10 cellular contexts compared by ENCODE assay signal in genomic region chr15:77631790-77632551, GRCh38. TPM values are rescaled to one million over a fixed set of nuclear protein-coding genes. Genes with fewer than 3 reads are reported as not detected.
DNase-seq lines count a peak whose midpoint lies in the region; ATAC-seq and TF ChIP-seq lines count a peak whose summit lies in the region.
"Had no signal": no experiment of that assay in that cellular context is flagged by ENCODE, and none has a peak within 500 bp of the region (broad histone marks: within the 10 kb centered on the region; RNA-seq: fewer than 3 reads in every experiment).

No MANE protein-coding gene starts in this region.

- H3K36me3 ChIP-seq in SK-N-SH (replicated peaks in 1 of 2; ENCODE audit: control insufficient read depth in 1 of 2, insufficient read depth in 2 of 2, low read length in 1 of 2), result no peaks in the 10 kb centered on the region
- H3K36me3 ChIP-seq in urinary bladder (ENCODE audit: insufficient read depth), result no peaks in the 10 kb centered on the region

- WGBS in SK-N-SH (ENCODE audit: low lambda C conversion rate), result 20% methylated on average over 9 of the region's 50 CpGs
- WGBS in urinary bladder, result 5% methylated on average over 50 of the region's 50 CpGs

- no peaks in the 10 kb centered on the region for H3K9me3 ChIP-seq in SK-N-SH

- peak overlapping the region; percentile 26 to 47; a peak in 3 of 4 replicates for H3K4me3 ChIP-seq in SK-N-SH (ENCODE audit: low read depth in 2 of 2, low read length in 1 of 2)
- peak overlapping the region; percentile 46 for H3K4me3 ChIP-seq in urinary bladder (ENCODE audit: low read depth, low read length)

- POLR2A ChIA-PET in SK-N-SH (lab: Yijun Ruan, JAX), result interaction anchor here (1.4 kb wide), 1 partner anchor 25 kb away, joined by 3 read pairs; no protein-coding TSS in a partner anchor

- H3K9me3 Mint-ChIP-seq in effector memory CD8-positive, alpha-beta T cell, result no peaks in the 10 kb centered on the region
- no peaks in the 10 kb centered on the region for H3K9me3 Mint-ChIP-seq in nephron progenitor cell

- H3K27me3 Mint-ChIP-seq in effector memory CD8-positive, alpha-beta T cell, result peaks cover 42 to 72% of the 10 kb centered on the region in 2 donors
- H3K27me3 Mint-ChIP-seq in nephron progenitor cell (ENCODE audit: low read depth, poor library complexity), result peaks cover 44% of the 10 kb centered on the region

- TF ChIP-seq CTCF in SK-N-SH (IDR thresholded peaks at IDR 0.05) (no peak), nephron progenitor cell (IDR thresholded peaks at IDR 0.05) (no peak)

- H4K20me1 ChIP-seq in SK-N-SH (ENCODE audit: insufficient read depth), result no peaks in the 10 kb centered on the region

- peak overlapping the region; percentile 37 to 60 for H3K4me3 Mint-ChIP-seq in effector memory CD8-positive, alpha-beta T cell
- peak overlapping the region; percentile 77 for H3K4me3 Mint-ChIP-seq in nephron progenitor cell

- no peak for TF ChIP-seq RAD21 in SK-N-SH (IDR thresholded peaks at IDR 0.05; ENCODE audit: low read length)

- ATAC-seq in SK-N-SH treated with all-trans-retinoic acid at 6 μM for 48 hours (no peak), HG03175 (IDR thresholded peaks at IDR 0.05; ENCODE audit: unreplicated experiment) (no peak), GM18907 (IDR thresholded peaks at IDR 0.05; ENCODE audit: unreplicated experiment) (no peak)
- no peak for ATAC-seq in effector memory CD8-positive, alpha-beta T cell (replicated peaks)

- no peaks in the 10 kb centered on the region for H3K36me3 Mint-ChIP-seq in effector memory CD8-positive, alpha-beta T cell (ENCODE audit: insufficient read depth)
- H3K36me3 Mint-ChIP-seq in nephron progenitor cell (ENCODE audit: low read depth), result no peaks in the 10 kb centered on the region

- peaks cover 8% of the 10 kb centered on the region in 2 donors for H3K4me1 Mint-ChIP-seq in effector memory CD8-positive, alpha-beta T cell (ENCODE audit: low read depth in 2 of 2)
- H3K4me1 Mint-ChIP-seq in nephron progenitor cell, result peaks cover 51% of the 10 kb centered on the region

- no peaks in the 10 kb centered on the region for H3F3A ChIP-seq in SK-N-SH (replicated peaks; ENCODE audit: insufficient read depth)

- no peak for TF ChIP-seq EP300 in SK-N-SH (IDR thresholded peaks at IDR 0.05; ENCODE audit: borderline replicate concordance in 1 of 2, low read depth in 1 of 2, low read length in 1 of 2)

- CTCF ChIA-PET in SK-N-SH (lab: Yijun Ruan, JAX), result interaction anchor here (0.7 to 15.7 kb wide), 16 partner anchors 9 to 523 kb away, joined by 3 to 458 read pairs (median 6); no protein-coding TSS in a partner anchor

- H3K9ac ChIP-seq in SK-N-SH, result no peak overlapping the region

- H3K27ac ChIP-seq in SK-N-SH (ENCODE audit: low read depth in 2 of 2, low read length in 1 of 2) (no peak overlapping the region; a peak in 1 of 4 replicates), urinary bladder (ENCODE audit: low read depth) (no peak overlapping the region)

- H3K4me2 ChIP-seq in SK-N-SH, result peak overlapping the region; percentile 68; the same call in 1 of the 2 replicates

- no peaks in the 10 kb centered on the region for H3K79me2 ChIP-seq in SK-N-SH (ENCODE audit: insufficient read depth)

- no peak overlapping the region for H3K27ac Mint-ChIP-seq in effector memory CD8-positive, alpha-beta T cell
- no peak overlapping the region for H3K27ac Mint-ChIP-seq in nephron progenitor cell

- no peak overlapping the region for H2AFZ ChIP-seq in SK-N-SH (ENCODE audit: low read depth)

- H3K27me3 ChIP-seq in SK-N-SH (ENCODE audit: insufficient read depth), result peaks cover 46% of the 10 kb centered on the region

- H3K9me2 ChIP-seq in SK-N-SH, result no peaks in the 10 kb centered on the region

- peaks cover 0 to 43% of the 10 kb centered on the region in 2 experiments; a peak in 2 of 4 replicates for H3K4me1 ChIP-seq in SK-N-SH (ENCODE audit: control insufficient read depth in 1 of 2, insufficient read depth in 2 of 2, low read depth in 1 of 2, low read length in 1 of 2)
- H3K4me1 ChIP-seq in urinary bladder (ENCODE audit: insufficient read depth), result no peaks in the 10 kb centered on the region

- no peak for DNase-seq in SK-N-SH
- no peak for DNase-seq in effector memory CD8-positive, alpha-beta T cell
- DNase-seq in nephron progenitor cell, result peak; percentile 67
- DNase-seq in activated effector memory CD4-positive, alpha-beta T cell treated with Interleukin-2 at 50 U/mL for 16 hours, result no peak
- DNase-seq: activated CD8-positive, alpha-beta memory T cell treated with anti-CD3 and anti-CD28 coated beads, Interleukin-2, amount 50 U/mL, for 48 hours; MV-4-11 had no signal

TF ChIP-seq in SK-N-SH, 30 proteins besides CTCF, POLR2A, EP300 and RAD21:
- no peak for TF ChIP-seq ZBTB33 (IDR thresholded peaks at IDR 0.05; ENCODE audit: borderline replicate concordance, low read depth)
- TF ChIP-seq EZH2phosphoT487 (IDR thresholded peaks at IDR 0.05; ENCODE audit: borderline replicate concordance, low read depth), result peak; percentile 65; the same call in 1 of the 2 replicates

TF ChIP-seq in SK-N-SH treated with all-trans-retinoic acid at 6 μM for 48 hours, 23 proteins besides CTCF, POLR2A, EP300 and RAD21 (continues in another document):
- no peak for TF ChIP-seq SNAI2 (CRISPR knock-in tag; IDR thresholded peaks at IDR 0.05)
- TF ChIP-seq ZFP3 (CRISPR knock-in tag; IDR thresholded peaks at IDR 0.05), result no peak
- TF ChIP-seq POU6F1 (CRISPR knock-in tag; IDR thresholded peaks at IDR 0.05; ENCODE audit: borderline replicate concordance, low read depth), result no peak
- no peak for TF ChIP-seq ZC3H10 (CRISPR knock-in tag; IDR thresholded peaks at IDR 0.05)
- TF ChIP-seq BACH2 (CRISPR knock-in tag; IDR thresholded peaks at IDR 0.05; ENCODE audit: borderline replicate concordance), result no peak
- no peak for TF ChIP-seq CSRNP3 (CRISPR knock-in tag; IDR thresholded peaks at IDR 0.05)
- no peak for TF ChIP-seq PPARA (CRISPR knock-in tag; IDR thresholded peaks at IDR 0.05; ENCODE audit: borderline replicate concordance)
- TF ChIP-seq CSDC2 (CRISPR knock-in tag; IDR thresholded peaks at IDR 0.05), result no peak
- TF ChIP-seq OSR1 (CRISPR knock-in tag; IDR thresholded peaks at IDR 0.05), result no peak
- no peak for TF ChIP-seq TCF4 (CRISPR knock-in tag; IDR thresholded peaks at IDR 0.05; ENCODE audit: borderline replicate concordance)
- no peak for TF ChIP-seq PATZ1 (CRISPR knock-in tag; IDR thresholded peaks at IDR 0.05; ENCODE audit: borderline replicate concordance)
- no peak for TF ChIP-seq ARNTL (CRISPR knock-in tag; IDR thresholded peaks at IDR 0.05; ENCODE audit: borderline replicate concordance, low read depth)
- no peak for TF ChIP-seq CREB5 (CRISPR knock-in tag; IDR thresholded peaks at IDR 0.05; ENCODE audit: low read depth)

RNA-seq across cellular contexts. Expression of gene LINGO1, which starts 0.7 kb away (rescaled TPM):
- polyA plus RNA-seq in SK-N-SH (2012; rRNA removed), result 0.29 and 0.56 TPM in 2 replicates
- polyA plus RNA-seq in SK-N-SH (2012; cell fraction: cytosol; rRNA removed), result 0.27 and 0.59 TPM in 2 replicates
- polyA plus RNA-seq in SK-N-SH (2012; cell fraction: nucleus; rRNA removed), result 0.13 and 0.39 TPM in 2 replicates
- 1.8 TPM for total RNA-seq in urinary bladder
- polyA plus RNA-seq in urinary bladder, result 3.7 TPM
